ENCODE assay signal across 18 cellular contexts in genomic region chr15:29266052-29266572, GRCh38. TPM values are rescaled to one million over a fixed set of nuclear protein-coding genes. Genes with fewer than 3 reads are reported as not detected.
DNase-seq lines count a peak whose midpoint lies in the region; ATAC-seq lines count a peak whose summit lies in the region.
"Had no signal": no experiment of that assay in that cellular context is flagged by ENCODE, and none has a peak within 500 bp of the region (broad histone marks: within the 10 kb centered on the region; RNA-seq: fewer than 3 reads in every experiment).

No MANE protein-coding gene starts in this region.

- no peaks in the 10 kb centered on the region for H3K36me3 Mint-ChIP-seq in immature natural killer cell
- H3K36me3 Mint-ChIP-seq: WTC11 had no signal

- peaks cover 45 to 51% of the 10 kb centered on the region in 2 donors for H3K4me1 Mint-ChIP-seq in immature natural killer cell

- DNase-seq in DMS 273 (lab: John Stamatoyannopoulos, UW; ENCODE audit: unreplicated experiment) (peak; percentile 16), DMS 273 treated with DMSO at 0.1 percent for 48 hours (lab: John Stamatoyannopoulos, UW) (no peak), G401 (ENCODE audit: low spot score) (peak; percentile 27), adipocyte (ENCODE audit: low read depth) (peak; percentile 42), immature natural killer cell (no peak), HT-29 (ENCODE audit: low spot score) (no peak)
- DNase-seq: activated CD8-positive, alpha-beta T cell treated with anti-CD3 and anti-CD28 coated beads, Interleukin-2, amount 10 ng/mL, durations not matched to agents 7 days and 5 days; C1 segment of cervical spinal cord; DMS79 treated with DMSO at 0.1 percent for 48 hours; foreskin melanocyte; NCI-H1092 treated with DMSO at 0.1 percent for 48 hours; NCI-H2081; NCI-H748 treated with DMSO at 0.1 percent for 48 hours; SJCRH30; stimulated activated CD8-positive, alpha-beta memory T cell treated with anti-CD3 and anti-CD28 coated beads, Interleukin-4, amount 100 ng/mL, for 48 hours had no signal

- peaks cover 4 to 17% (median 7%) of the 10 kb centered on the region in 3 donors for H3K27me3 Mint-ChIP-seq in immature natural killer cell (ENCODE audit: low read depth in 3 of 3)

- H3K27ac Mint-ChIP-seq in immature natural killer cell = peak overlapping the region in 5 of 6 donors; percentile 22 to 82 (median 61)
- H3K27ac Mint-ChIP-seq: activated CD8-positive, alpha-beta T cell treated with anti-CD3 and anti-CD28 coated beads, Interleukin-2, amount 10 ng/mL, durations not matched to agents 7 days and 5 days; WTC11 had no signal

- no peaks in the 10 kb centered on the region for H3K36me3 ChIP-seq in adipocyte (ENCODE audit: control insufficient read depth, insufficient read depth, low read length, severe bottlenecking)
- H3K36me3 ChIP-seq: SJCRH30 had no signal

- H3K9me3 ChIP-seq in adipocyte (ENCODE audit: control insufficient read depth, low read length) = no peaks in the 10 kb centered on the region
- H3K9me3 ChIP-seq: SJCRH30 had no signal

- H3K27me3 ChIP-seq in adipocyte (replicated peaks; ENCODE audit: control insufficient read depth, insufficient read depth, low read length) = no peaks in the 10 kb centered on the region
- H3K27me3 ChIP-seq: SJCRH30 had no signal

- peak overlapping the region in 1 of 5 donors; percentile 18 for H3K4me3 Mint-ChIP-seq in immature natural killer cell
- H3K4me3 Mint-ChIP-seq: activated CD8-positive, alpha-beta T cell treated with anti-CD3 and anti-CD28 coated beads, Interleukin-2, amount 10 ng/mL, durations not matched to agents 7 days and 5 days had no signal

- H3K4me3 ChIP-seq in adipocyte (ENCODE audit: low read length) = no peak overlapping the region
- H3K4me3 ChIP-seq: SJCRH30 had no signal

- no peak for ATAC-seq in GM19452 (IDR thresholded peaks at IDR 0.05; ENCODE audit: unreplicated experiment)
- ATAC-seq in HG03095 (IDR thresholded peaks at IDR 0.05; ENCODE audit: unreplicated experiment) = no peak
- ATAC-seq: activated CD8-positive, alpha-beta T cell treated with anti-CD3 and anti-CD28 coated beads, Interleukin-2, amount 10 ng/mL, durations not matched to agents 7 days and 5 days; WTC11 had no signal

- no peaks in the 10 kb centered on the region for H3K9me3 Mint-ChIP-seq in immature natural killer cell
- H3K9me3 Mint-ChIP-seq: WTC11 had no signal

- no peak overlapping the region for H3K9ac ChIP-seq in adipocyte (ENCODE audit: low read length)

- in situ Hi-C loops in G401 (cut with HindIII; ENCODE audit: low sequenced_read_pairs) = no loop called here

- H3K4me1 ChIP-seq in adipocyte (ENCODE audit: control insufficient read depth, insufficient read depth, low read length) = peaks cover 34% of the 10 kb centered on the region

RNA-seq across cellular contexts. Expression of gene NSMCE3, which starts 3.5 kb away (rescaled TPM):
- 10.0 and 15.1 TPM in 2 replicates for total RNA-seq in G401 (2014; rRNA removed; shearing (Covaris generic))
- 10 to 100 TPM; 22.3 to 32.3 (median 27.9) TPM for polyA plus RNA-seq in immature natural killer cell
- 8.3 and 8.5 TPM in 2 replicates for total RNA-seq in HT-29 (2014; rRNA removed; shearing (Covaris generic))

Comparison
In these comparisons a context has a peak if more than half of its experiments do, and no peak if none do; other contexts are left out.
1. DNase-seq: peak in DMS 273 (single experiment), G401 (single experiment) and adipocyte (single experiment); none in DMS 273 treated with DMSO at 0.1 percent for 48 hours (single experiment), immature natural killer cell (0 of 3) and HT-29 (single experiment).